Comparison of ENCODE assay signal across 28 cellular contexts in the genomic region with DNA sequence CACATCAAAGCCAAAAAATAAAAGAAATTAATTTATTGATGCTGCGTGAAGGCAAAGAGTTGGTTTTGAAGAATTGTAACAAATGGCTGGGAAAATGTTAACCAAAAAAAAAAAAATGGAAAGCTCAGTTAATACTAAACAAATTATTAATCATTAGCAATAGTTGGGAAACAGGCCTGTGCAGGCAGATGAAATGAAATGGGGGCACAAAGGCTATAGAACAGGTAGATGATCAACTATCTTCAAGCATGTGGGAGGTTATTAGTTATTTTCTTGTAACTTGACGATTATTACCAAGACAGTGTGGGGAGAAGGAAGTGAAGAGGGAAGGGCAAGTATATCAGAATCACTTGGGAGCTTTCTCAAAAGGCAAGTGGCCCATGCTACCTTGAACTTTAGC.
"Had no signal": no experiment of that assay in that cellular context is flagged by ENCODE, and none has a peak within 500 bp of the region (broad histone marks: within the 10 kb centered on the region; RNA-seq: fewer than 3 reads in every experiment).

No MANE protein-coding gene starts in this region.

- H3K4me1 ChIP-seq: colonic mucosa, gastrocnemius medialis, lower lobe of right lung, parathyroid adenoma, right atrium auricular region, stomach, vagina had no signal

- H3K27ac Mint-ChIP-seq: dendritic cell treated with granulocyte-macrophage colony-stimulating factor and Interleukin-4, amounts not matched to agents 40 ng/mL and 50 ng/mL, for 4 days; endodermal cell; natural killer cell; progenitor cell of endocrine pancreas; stimulated activated effector memory CD8-positive, alpha-beta T cell treated with anti-CD3 and anti-CD28 coated beads, Interleukin-12 subunit alpha, Interleukin-12 subunit beta, amount 100 ng/mL, for 72 hours had no signal

- FAIRE-seq: islet of Langerhans had no signal

- H3K27ac ChIP-seq: colonic mucosa, epithelial cell of prostate, gastrocnemius medialis, heart left ventricle, hepatocyte, left ventricle myocardium inferior, lower lobe of right lung, neutrophil, parathyroid adenoma, right atrium auricular region, stomach, thyroid gland, vagina had no signal

- H3K36me3 ChIP-seq: colonic mucosa, gastrocnemius medialis, heart left ventricle, left ventricle myocardium inferior, lower lobe of right lung, neutrophil, right atrium auricular region, stomach, thyroid gland, vagina had no signal

- H2AFZ ChIP-seq: hepatocyte, parathyroid adenoma had no signal

- H3K9me3 Mint-ChIP-seq: dendritic cell treated with granulocyte-macrophage colony-stimulating factor and Interleukin-4, amounts not matched to agents 40 ng/mL and 50 ng/mL, for 4 days; natural killer cell; neural crest cell; stimulated activated effector memory CD8-positive, alpha-beta T cell treated with anti-CD3 and anti-CD28 coated beads, Interleukin-12 subunit alpha, Interleukin-12 subunit beta, amount 100 ng/mL, for 72 hours had no signal

- H3K27me3 ChIP-seq: colonic mucosa, gastrocnemius medialis, hepatocyte, neutrophil, right atrium auricular region, thyroid gland, vagina had no signal

- H3K27me3 Mint-ChIP-seq: dendritic cell treated with granulocyte-macrophage colony-stimulating factor and Interleukin-4, amounts not matched to agents 40 ng/mL and 50 ng/mL, for 4 days; progenitor cell of endocrine pancreas had no signal

- ATAC-seq: esophagus mucosa; gastrocnemius medialis; heart left ventricle; lower lobe of right lung; natural killer cell; sciatic nerve; stimulated activated effector memory CD8-positive, alpha-beta T cell treated with anti-CD3 and anti-CD28 coated beads, Interleukin-12 subunit alpha, Interleukin-12 subunit beta, amount 100 ng/mL, for 72 hours had no signal

- H3K79me2 ChIP-seq: hepatocyte, parathyroid adenoma had no signal

- DNase-seq: colonic mucosa; effector CD8-positive, alpha-beta T cell; endodermal cell; foreskin fibroblast; gastrocnemius medialis; heart left ventricle; left ventricle myocardium inferior; lower lobe of right lung; natural killer cell; stimulated activated CD4-positive, alpha-beta T cell treated with anti-CD3 and anti-CD28 coated beads, Interleukin-2, amount 100 ng/mL, for 24 hours; stimulated activated CD4-positive, alpha-beta T cell treated with anti-CD3 and anti-CD28 coated beads, Interleukin-4, amount 100 ng/mL, for 24 hours; stimulated activated naive CD4-positive, alpha-beta T cell treated with Interleukin-2 at 50 U/mL for 16 hours; stomach; thyroid gland; trophoblast cell had no signal

- H3K9ac ChIP-seq: parathyroid adenoma had no signal

- H3K4me3 ChIP-seq: colonic mucosa, gastrocnemius medialis, heart left ventricle, hepatocyte, left ventricle myocardium inferior, lower lobe of right lung, right atrium auricular region, stomach, thyroid gland, vagina had no signal

- H3K4me2 ChIP-seq: hepatocyte had no signal

- H3K4me1 Mint-ChIP-seq: natural killer cell, neural crest cell had no signal

- H3K4me3 Mint-ChIP-seq: dendritic cell treated with granulocyte-macrophage colony-stimulating factor and Interleukin-4, amounts not matched to agents 40 ng/mL and 50 ng/mL, for 4 days; endodermal cell; natural killer cell; neural crest cell; stimulated activated effector memory CD8-positive, alpha-beta T cell treated with anti-CD3 and anti-CD28 coated beads, Interleukin-12 subunit alpha, Interleukin-12 subunit beta, amount 100 ng/mL, for 72 hours had no signal

- H3K36me3 Mint-ChIP-seq: natural killer cell; stimulated activated effector memory CD8-positive, alpha-beta T cell treated with anti-CD3 and anti-CD28 coated beads, Interleukin-12 subunit alpha, Interleukin-12 subunit beta, amount 100 ng/mL, for 72 hours had no signal

- H3K9me3 ChIP-seq: colonic mucosa, gastrocnemius medialis, heart left ventricle, left ventricle myocardium inferior, lower lobe of right lung, neutrophil, right atrium auricular region, thyroid gland, vagina had no signal
